8 cellular contexts compared by ENCODE assay signal in genomic region chr13:66994097-66994496, GRCh38.
DNase-seq lines count a peak whose midpoint lies in the region; ATAC-seq and TF ChIP-seq lines count a peak whose summit lies in the region.

No MANE protein-coding gene starts in this region.

- H3K9me3 ChIP-seq in AG04450 (ENCODE audit: control insufficient read depth, insufficient read depth, low read length) (no peaks in the 10 kb centered on the region), OCI-LY7 (ENCODE audit: low read length) (peaks cover 47% of the 10 kb centered on the region; the same call in 1 of the 2 replicates), endocrine pancreas (ENCODE audit: control insufficient read depth, low read length) (no peaks in the 10 kb centered on the region), lower lobe of right lung (no peaks in the 10 kb centered on the region), transverse colon (no peaks in the 10 kb centered on the region)

- no peak overlapping the region for H3K27ac ChIP-seq in AG04450 (ENCODE audit: low read depth, low read length)
- peak overlapping the region; percentile 99 for H3K27ac ChIP-seq in OCI-LY7 (ENCODE audit: low read depth, low read length, poor library complexity, severe bottlenecking)
- H3K27ac ChIP-seq in lower lobe of right lung, result no peak overlapping the region
- H3K27ac ChIP-seq in transverse colon, result no peak overlapping the region

- POLR2A ChIA-PET in AG04450 (lab: Yijun Ruan, JAX), result no interaction called here
- POLR2A ChIA-PET in OCI-LY7 (lab: Charles Lee), result interaction anchor here (0.5 to 5.2 kb wide), 32 partner anchors 11 to 1107 kb away, joined by 3 to 57 read pairs (median 4); no protein-coding TSS in a partner anchor

- in situ Hi-C loops in transverse colon (cut with MboI; ENCODE audit: low pct_ligation_motif_present in 1 of 4, low pct_unique_long_range_greater_than_20kb in 1 of 4, low sequenced_read_pairs in 3 of 4), result no loop called here

- CTCF ChIA-PET in AG04450 (lab: Charles Lee), result interaction anchor here (0.6 to 2.0 kb wide), 28 partner anchors 9 to 433 kb away, joined by 3 to 14 read pairs (median 4); no protein-coding TSS in a partner anchor
- CTCF ChIA-PET in OCI-LY7 (lab: Charles Lee; ENCODE audit: unreplicated experiment), result interaction anchor here (0.7 to 2.7 kb wide), 8 partner anchors 31 to 883 kb away, joined by 3 to 9 read pairs (median 4); no protein-coding TSS in a partner anchor

- no peaks in the 10 kb centered on the region for H3K9me2 ChIP-seq in OCI-LY7 (ENCODE audit: insufficient read depth, low read length)

- TF ChIP-seq EP300 in transverse colon (IDR thresholded peaks at IDR 0.05; ENCODE audit: low read depth), result no peak

- H3K27me3 ChIP-seq in AG04450 (ENCODE audit: control insufficient read depth, insufficient read depth, low read length), result no peaks in the 10 kb centered on the region
- H3K27me3 ChIP-seq in endocrine pancreas (ENCODE audit: control insufficient read depth, insufficient read depth, low read length), result no peaks in the 10 kb centered on the region
- no peaks in the 10 kb centered on the region for H3K27me3 ChIP-seq in lower lobe of right lung (ENCODE audit: low read depth)
- H3K27me3 ChIP-seq in transverse colon, result no peaks in the 10 kb centered on the region

- peak overlapping the region; percentile 91 for H2AFZ ChIP-seq in OCI-LY7 (ENCODE audit: low read length)

- H3K79me2 ChIP-seq in OCI-LY7 (ENCODE audit: insufficient read depth, low read depth, low read length), result no peaks in the 10 kb centered on the region

- WGBS in transverse colon (ENCODE audit: low coverage in 1 of 2), 2 donors, result 28 to 66% methylated on average over 5 to 13 of the region's 13 CpGs

- H3K4me1 ChIP-seq in OCI-LY7 (ENCODE audit: insufficient read depth, low read length, poor library complexity, severe bottlenecking) (peaks cover 70% of the 10 kb centered on the region), endocrine pancreas (ENCODE audit: control insufficient read depth, insufficient read depth, low read length) (peaks cover 4% of the 10 kb centered on the region), lower lobe of right lung (peaks cover 7% of the 10 kb centered on the region), transverse colon (peaks cover 0 to 13% (median 2%) of the 10 kb centered on the region in 4 donors)

- TF ChIP-seq CTCF in AG04450 (IDR thresholded peaks at IDR 0.05; ENCODE audit: low read depth, low read length) (peak; percentile 81), OCI-LY7 (conservative IDR thresholded peaks at IDR 0.05; ENCODE audit: low read length) (peak; percentile 81), lower lobe of right lung (IDR thresholded peaks at IDR 0.05) (peak; percentile 55), transverse colon (IDR thresholded peaks at IDR 0.05) (peak in 4 of 5 experiments; percentile 17 to 34 (median 26))

- H3K4me2 ChIP-seq in OCI-LY7 (ENCODE audit: low read length), result peak overlapping the region; percentile 75

- BruUV-seq in OCI-LY7 (replicated peaks; lab: Mats Ljungman, UMichigan), result no TSS peak

- intact Hi-C loops in OCI-LY7 (cut with micrococcal nuclease; ENCODE audit: unreplicated experiment), result loop anchor here (2.0 to 10.0 kb wide), 2 partner anchors 499 to 855 kb away; no protein-coding TSS in a partner anchor
- intact Hi-C loops in lower lobe of right lung (cut with DNase I), result no loop called here
- intact Hi-C loops in transverse colon (cut with DNase I; ENCODE audit: low total_unique reads), result no loop called here

- H3K4me3 ChIP-seq in AG04450 (ENCODE audit: low read depth, low read length) (peak overlapping the region; percentile 33), OCI-LY7 (ENCODE audit: low read depth, low read length, poor library complexity, severe bottlenecking) (peak overlapping the region; percentile 49), endocrine pancreas (ENCODE audit: control insufficient read depth, insufficient read depth, low read length) (peak overlapping the region; percentile 55), lower lobe of right lung (peak overlapping the region; percentile 36), transverse colon (peak overlapping the region in 1 of 4 donors; percentile 5)

- DNase-seq in AG04450 (ENCODE audit: low read depth, low spot score) (no peak), OCI-LY7 (ENCODE audit: low spot score) (peak; percentile 90), lower lobe of right lung (peak; percentile 73), transverse colon (peak; percentile 15), NCI-H187 treated with DMSO at 0.1 percent for 48 hours (lab: John Stamatoyannopoulos, UW) (no peak)

- no peak overlapping the region for H3K9ac ChIP-seq in endocrine pancreas (ENCODE audit: control insufficient read depth, insufficient read depth, low read length)

- no peaks in the 10 kb centered on the region for H4K20me1 ChIP-seq in OCI-LY7 (ENCODE audit: insufficient read depth, low read length)

- ATAC-seq in GM18511 (IDR thresholded peaks at IDR 0.05; ENCODE audit: unreplicated experiment), result peak; percentile 87
- ATAC-seq in HG02973 (IDR thresholded peaks at IDR 0.05; ENCODE audit: unreplicated experiment), result peak; percentile 73
- ATAC-seq in lower lobe of right lung, result peak; percentile 94 to 95

- no peak for TF ChIP-seq POLR2A in transverse colon (IDR thresholded peaks at IDR 0.05)

- H3K36me3 ChIP-seq in OCI-LY7 (ENCODE audit: insufficient read depth, low read length) (peaks cover 51% of the 10 kb centered on the region), endocrine pancreas (ENCODE audit: control insufficient read depth, insufficient read depth, low read length) (no peaks in the 10 kb centered on the region), lower lobe of right lung (no peaks in the 10 kb centered on the region), transverse colon (no peaks in the 10 kb centered on the region)

Comparison
In these comparisons a context has a peak if more than half of its experiments do, and no peak if none do; other contexts are left out.
1. DNase-seq: peak in OCI-LY7 (single experiment), lower lobe of right lung (single experiment) and transverse colon (single experiment); none in AG04450 (single experiment) and NCI-H187 treated with DMSO at 0.1 percent for 48 hours (single experiment).
2. CTCF ChIP-seq: peak in every context shown above with its lines; median percentile 81 in AG04450; 81 in OCI-LY7; 55 in lower lobe of right lung; 26 in transverse colon.
3. Peak in every context shown above with its lines, with median percentiles within 50 percentile points of each other: ATAC-seq.